ENCODE assay signal across 19 cellular contexts in genomic region chr12:75341873-75342272, GRCh38. TPM values are rescaled to one million over a fixed set of nuclear protein-coding genes. Genes with fewer than 3 reads are reported as not detected.
DNase-seq lines count a peak whose midpoint lies in the region; ATAC-seq, FAIRE-seq and TF ChIP-seq lines count a peak whose summit lies in the region.
"Had no signal": no experiment of that assay in that cellular context is flagged by ENCODE, and none has a peak within 500 bp of the region (broad histone marks: within the 10 kb centered on the region; RNA-seq: fewer than 3 reads in every experiment).

No MANE protein-coding gene starts in this region.

- peaks cover 2% of the 10 kb centered on the region for H3K9me3 Mint-ChIP-seq in activated CD8-positive, alpha-beta T cell treated with anti-CD3 and anti-CD28 coated beads, Interleukin-2, amount 10 ng/mL, durations not matched to agents 7 days and 5 days (ENCODE audit: insufficient read depth)

- H3K27me3 Mint-ChIP-seq in activated CD8-positive, alpha-beta T cell treated with anti-CD3 and anti-CD28 coated beads, Interleukin-2, amount 10 ng/mL, durations not matched to agents 7 days and 5 days (ENCODE audit: low read depth) = peaks cover 5% of the 10 kb centered on the region

- peaks cover 20% of the 10 kb centered on the region for H3K4me1 Mint-ChIP-seq in activated CD8-positive, alpha-beta T cell treated with anti-CD3 and anti-CD28 coated beads, Interleukin-2, amount 10 ng/mL, durations not matched to agents 7 days and 5 days (ENCODE audit: low read depth)
- H3K4me1 Mint-ChIP-seq: B cell had no signal

- H3K27me3 ChIP-seq in brain microvascular endothelial cell (replicated peaks) = no peaks in the 10 kb centered on the region
- H3K27me3 ChIP-seq: MG63 had no signal

- no peak overlapping the region for H3K27ac Mint-ChIP-seq in activated CD8-positive, alpha-beta T cell treated with anti-CD3 and anti-CD28 coated beads, Interleukin-2, amount 10 ng/mL, durations not matched to agents 7 days and 5 days
- H3K27ac Mint-ChIP-seq: B cell; CD4-positive, CD25-positive, alpha-beta regulatory T cell; T-helper 1 cell treated with Interleukin-12 subunit alpha and Interleukin-12 subunit beta and Interleukin-4 antibody, amounts not matched to agents 30 μg/mL and 1 μg/mL, for 36 hours had no signal

- no peak for FAIRE-seq in urothelium cell line (lab: Jason Lieb, UNC)

- H3K27ac ChIP-seq in brain microvascular endothelial cell = no peak overlapping the region
- H3K27ac ChIP-seq: KMS-11 had no signal

- in situ Hi-C loops in brain microvascular endothelial cell (cut with HindIII; ENCODE audit: low pct_ligation_motif_present, low sequenced_read_pairs) = no loop called here

- no peak overlapping the region for H3K4me3 ChIP-seq in brain microvascular endothelial cell (ENCODE audit: low read depth, low read length)
- H3K4me3 ChIP-seq: HAP-1, MG63 had no signal

- H3K36me3 Mint-ChIP-seq in activated CD8-positive, alpha-beta T cell treated with anti-CD3 and anti-CD28 coated beads, Interleukin-2, amount 10 ng/mL, durations not matched to agents 7 days and 5 days (ENCODE audit: low read depth) = no peaks in the 10 kb centered on the region
- H3K36me3 Mint-ChIP-seq: CD4-positive, CD25-positive, alpha-beta regulatory T cell had no signal

- TF ChIP-seq CTCF in brain microvascular endothelial cell (IDR thresholded peaks at IDR 0.05; ENCODE audit: low read depth, low read length, missing control alignments) = no peak

- no peaks in the 10 kb centered on the region for H3K36me3 ChIP-seq in brain microvascular endothelial cell (replicated peaks)
- H3K36me3 ChIP-seq: HAP-1, MG63 had no signal

- no peak for ATAC-seq in activated CD8-positive, alpha-beta T cell treated with anti-CD3 and anti-CD28 coated beads, Interleukin-2, amount 10 ng/mL, durations not matched to agents 7 days and 5 days
- ATAC-seq in HG02763 (IDR thresholded peaks at IDR 0.05; ENCODE audit: unreplicated experiment) = no peak

- H3K4me3 Mint-ChIP-seq in activated CD8-positive, alpha-beta T cell treated with anti-CD3 and anti-CD28 coated beads, Interleukin-2, amount 10 ng/mL, durations not matched to agents 7 days and 5 days = no peak overlapping the region
- H3K4me3 Mint-ChIP-seq: B cell; CD4-positive, CD25-positive, alpha-beta regulatory T cell; T-helper 1 cell treated with Interleukin-12 subunit alpha and Interleukin-12 subunit beta and Interleukin-4 antibody, amounts not matched to agents 30 μg/mL and 1 μg/mL, for 36 hours had no signal

- peak; percentile 26 for DNase-seq in ELR (ENCODE audit: low read depth)
- peak; percentile 37 for DNase-seq in NCI-H226
- DNase-seq in brain microvascular endothelial cell = peak; percentile 36
- peak; percentile 2 for DNase-seq in urothelium cell line (ENCODE audit: low spot score)
- DNase-seq in activated CD8-positive, alpha-beta T cell treated with anti-CD3 and anti-CD28 coated beads, Interleukin-2, amount 10 ng/mL, durations not matched to agents 7 days and 5 days = no peak
- no peak for DNase-seq in mucosa of gallbladder (ENCODE audit: low spot score)
- DNase-seq: CD4-positive, CD25-positive, alpha-beta regulatory T cell; DND-41; MG63; NCI-H1092; NCI-H146; NCI-H2081; NCI-H524 treated with DMSO at 0.1 percent for 48 hours; SHP77 treated with DMSO at 0.1 percent for 48 hours had no signal

- CTCF ChIA-PET in activated CD8-positive, alpha-beta T cell treated with anti-CD3 and anti-CD28 coated beads, Interleukin-2, amount 10 ng/mL, durations not matched to agents 7 days and 5 days (lab: Charles Lee) = no interaction called here

- POLR2A ChIA-PET in activated CD8-positive, alpha-beta T cell treated with anti-CD3 and anti-CD28 coated beads, Interleukin-2, amount 10 ng/mL, durations not matched to agents 7 days and 5 days (lab: Charles Lee) = no interaction called here

RNA-seq across cellular contexts. Expression of gene GLIPR1L1, which starts 7.4 kb away (rescaled TPM):
- not detected for total RNA-seq in activated CD8-positive, alpha-beta T cell treated with anti-CD3 and anti-CD28 coated beads, Interleukin-2, amount 10 ng/mL, durations not matched to agents 7 days and 5 days
- not detected for total RNA-seq in mucosa of gallbladder
- total RNA-seq: B cell; CD4-positive, CD25-positive, alpha-beta regulatory T cell had no signal

RNA-seq across cellular contexts. Expression of gene CAPS2, which starts 11.7 kb away (rescaled TPM):
- total RNA-seq in activated CD8-positive, alpha-beta T cell treated with anti-CD3 and anti-CD28 coated beads, Interleukin-2, amount 10 ng/mL, durations not matched to agents 7 days and 5 days = 1 to 10 TPM; 3.1 to 4.1 TPM
- total RNA-seq in mucosa of gallbladder = 12.4 TPM

RNA-seq across cellular contexts. Expression of gene GLIPR1L2, which starts 49.0 kb away (rescaled TPM):
- total RNA-seq in activated CD8-positive, alpha-beta T cell treated with anti-CD3 and anti-CD28 coated beads, Interleukin-2, amount 10 ng/mL, durations not matched to agents 7 days and 5 days = not detected
- total RNA-seq in mucosa of gallbladder = 0.78 TPM

Comparison
In these comparisons a context has a peak if more than half of its experiments do, and no peak if none do; other contexts are left out.
1. DNase-seq: peak in ELR (single experiment), NCI-H226 (single experiment), brain microvascular endothelial cell (single experiment) and urothelium cell line (single experiment); none in activated CD8-positive, alpha-beta T cell treated with anti-CD3 and anti-CD28 coated beads, Interleukin-2, amount 10 ng/mL, durations not matched to agents 7 days and 5 days (single experiment) and mucosa of gallbladder (single experiment).